Comparison of ENCODE assay signal across 1 cellular context in the genomic region with DNA sequence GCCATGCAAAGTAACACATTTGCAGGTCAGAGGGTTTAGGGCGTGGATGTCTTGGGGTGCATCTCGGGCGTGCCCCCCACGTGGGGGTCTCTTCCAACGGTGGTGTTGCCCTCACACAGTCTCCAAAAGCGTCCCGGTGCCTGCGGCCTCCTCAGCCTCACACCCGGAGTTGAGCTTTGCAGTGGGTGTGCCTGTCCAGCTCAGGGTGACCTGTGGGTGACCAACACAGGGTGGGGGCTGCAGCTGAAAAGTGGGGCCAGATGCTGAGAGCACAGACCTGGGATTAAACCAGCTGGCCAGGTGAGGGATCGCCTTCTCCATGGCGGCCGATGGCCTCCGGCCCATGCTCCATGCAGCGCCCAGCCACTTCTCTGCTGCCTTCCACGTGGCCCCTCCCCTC.
A peak's percentile ranks its signal among the peaks of the same experiment; 100 is the strongest.
TF ChIP-seq lines count a peak whose summit lies in the region.

No MANE protein-coding gene starts in this region.

TF ChIP-seq in HepG2, 621 proteins besides CTCF, POLR2A, EP300 and RAD21:
- TF ChIP-seq TFAP4 (IDR thresholded peaks at IDR 0.05; ENCODE audit: borderline replicate concordance, low read depth) (peak; percentile 33; the same call in 1 of the 2 replicates), TCF12 (IDR thresholded peaks at IDR 0.05) (no peak), TCF12 (CRISPR knock-in tag; IDR thresholded peaks at IDR 0.05) (no peak), ZNF891 (CRISPR knock-in tag; IDR thresholded peaks at IDR 0.05) (peak; percentile 42; the same call in 1 of the 2 replicates), ZNF646 (CRISPR knock-in tag; IDR thresholded peaks at IDR 0.05) (0 out of 2 replicates have a peak, but pooled peaks have one; percentile 34), ZNF562 (CRISPR knock-in tag; IDR thresholded peaks at IDR 0.05; ENCODE audit: borderline replicate concordance) (no peak), MAZ (IDR thresholded peaks at IDR 0.05; ENCODE audit: borderline replicate concordance, low read depth, low read length) (no peak), MAZ (CRISPR knock-in tag; IDR thresholded peaks at IDR 0.05; ENCODE audit: low read depth) (0 out of 2 replicates have a peak, but pooled peaks have one; percentile 10), ZNF709 (CRISPR knock-in tag; IDR thresholded peaks at IDR 0.05) (0 out of 2 replicates have a peak, but pooled peaks have one; percentile 47), ZNF350 (CRISPR knock-in tag; IDR thresholded peaks at IDR 0.05; ENCODE audit: borderline replicate concordance, low read depth) (0 out of 2 replicates have a peak, but pooled peaks have one; percentile 29), MLX (CRISPR knock-in tag; IDR thresholded peaks at IDR 0.05) (no peak), MTERF4 (CRISPR knock-in tag; IDR thresholded peaks at IDR 0.05) (0 out of 2 replicates have a peak, but pooled peaks have one; percentile 30), ZNF232 (CRISPR knock-in tag; IDR thresholded peaks at IDR 0.05; ENCODE audit: borderline replicate concordance) (no peak), FOXO4 (CRISPR knock-in tag; conservative IDR thresholded peaks at IDR 0.05) (0 out of 2 replicates have a peak, but pooled peaks have one; percentile 62), ZSCAN21 (CRISPR knock-in tag; IDR thresholded peaks at IDR 0.05; ENCODE audit: borderline replicate concordance) (0 out of 2 replicates have a peak, but pooled peaks have one; percentile 37), SRY (CRISPR knock-in tag; IDR thresholded peaks at IDR 0.05) (0 out of 2 replicates have a peak, but pooled peaks have one; percentile 23), SNAPC5 (CRISPR knock-in tag; IDR thresholded peaks at IDR 0.05; ENCODE audit: borderline replicate concordance) (no peak), NONO (IDR thresholded peaks at IDR 0.05) (no peak), NONO (CRISPR knock-in tag; conservative IDR thresholded peaks at IDR 0.05) (peak; percentile 3; the same call in 1 of the 2 replicates), ZSCAN20 (CRISPR knock-in tag; IDR thresholded peaks at IDR 0.05; ENCODE audit: borderline replicate concordance) (no peak), ZNF343 (CRISPR knock-in tag; IDR thresholded peaks at IDR 0.05) (no peak), SAP130 (CRISPR knock-in tag; IDR thresholded peaks at IDR 0.05; ENCODE audit: low read depth) (peak; percentile 28; the same call in 1 of the 2 replicates), ZNF883 (CRISPR knock-in tag; IDR thresholded peaks at IDR 0.05; ENCODE audit: not compliant biosample characterization) (no peak)
- TF ChIP-seq, protein P1, sequence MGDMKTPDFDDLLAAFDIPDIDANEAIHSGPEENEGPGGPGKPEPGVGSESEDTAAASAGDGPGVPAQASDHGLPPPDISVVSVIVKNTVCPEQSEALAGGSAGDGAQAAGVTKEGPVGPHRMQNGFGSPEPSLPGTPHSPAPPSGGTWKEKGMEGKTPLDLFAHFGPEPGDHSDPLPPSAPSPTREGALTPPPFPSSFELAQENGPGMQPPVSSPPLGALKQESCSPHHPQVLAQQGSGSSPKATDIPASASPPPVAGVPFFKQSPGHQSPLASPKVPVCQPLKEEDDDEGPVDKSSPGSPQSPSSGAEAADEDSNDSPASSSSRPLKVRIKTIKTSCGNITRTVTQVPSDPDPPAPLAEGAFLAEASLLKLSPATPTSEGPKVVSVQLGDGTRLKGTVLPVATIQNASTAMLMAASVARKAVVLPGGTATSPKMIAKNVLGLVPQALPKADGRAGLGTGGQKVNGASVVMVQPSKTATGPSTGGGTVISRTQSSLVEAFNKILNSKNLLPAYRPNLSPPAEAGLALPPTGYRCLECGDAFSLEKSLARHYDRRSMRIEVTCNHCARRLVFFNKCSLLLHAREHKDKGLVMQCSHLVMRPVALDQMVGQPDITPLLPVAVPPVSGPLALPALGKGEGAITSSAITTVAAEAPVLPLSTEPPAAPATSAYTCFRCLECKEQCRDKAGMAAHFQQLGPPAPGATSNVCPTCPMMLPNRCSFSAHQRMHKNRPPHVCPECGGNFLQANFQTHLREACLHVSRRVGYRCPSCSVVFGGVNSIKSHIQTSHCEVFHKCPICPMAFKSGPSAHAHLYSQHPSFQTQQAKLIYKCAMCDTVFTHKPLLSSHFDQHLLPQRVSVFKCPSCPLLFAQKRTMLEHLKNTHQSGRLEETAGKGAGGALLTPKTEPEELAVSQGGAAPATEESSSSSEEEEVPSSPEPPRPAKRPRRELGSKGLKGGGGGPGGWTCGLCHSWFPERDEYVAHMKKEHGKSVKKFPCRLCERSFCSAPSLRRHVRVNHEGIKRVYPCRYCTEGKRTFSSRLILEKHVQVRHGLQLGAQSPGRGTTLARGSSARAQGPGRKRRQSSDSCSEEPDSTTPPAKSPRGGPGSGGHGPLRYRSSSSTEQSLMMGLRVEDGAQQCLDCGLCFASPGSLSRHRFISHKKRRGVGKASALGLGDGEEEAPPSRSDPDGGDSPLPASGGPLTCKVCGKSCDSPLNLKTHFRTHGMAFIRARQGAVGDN (CRISPR knock-in tag; IDR thresholded peaks at IDR 0.05): peak; percentile 22
- TF ChIP-seq, protein P2, sequence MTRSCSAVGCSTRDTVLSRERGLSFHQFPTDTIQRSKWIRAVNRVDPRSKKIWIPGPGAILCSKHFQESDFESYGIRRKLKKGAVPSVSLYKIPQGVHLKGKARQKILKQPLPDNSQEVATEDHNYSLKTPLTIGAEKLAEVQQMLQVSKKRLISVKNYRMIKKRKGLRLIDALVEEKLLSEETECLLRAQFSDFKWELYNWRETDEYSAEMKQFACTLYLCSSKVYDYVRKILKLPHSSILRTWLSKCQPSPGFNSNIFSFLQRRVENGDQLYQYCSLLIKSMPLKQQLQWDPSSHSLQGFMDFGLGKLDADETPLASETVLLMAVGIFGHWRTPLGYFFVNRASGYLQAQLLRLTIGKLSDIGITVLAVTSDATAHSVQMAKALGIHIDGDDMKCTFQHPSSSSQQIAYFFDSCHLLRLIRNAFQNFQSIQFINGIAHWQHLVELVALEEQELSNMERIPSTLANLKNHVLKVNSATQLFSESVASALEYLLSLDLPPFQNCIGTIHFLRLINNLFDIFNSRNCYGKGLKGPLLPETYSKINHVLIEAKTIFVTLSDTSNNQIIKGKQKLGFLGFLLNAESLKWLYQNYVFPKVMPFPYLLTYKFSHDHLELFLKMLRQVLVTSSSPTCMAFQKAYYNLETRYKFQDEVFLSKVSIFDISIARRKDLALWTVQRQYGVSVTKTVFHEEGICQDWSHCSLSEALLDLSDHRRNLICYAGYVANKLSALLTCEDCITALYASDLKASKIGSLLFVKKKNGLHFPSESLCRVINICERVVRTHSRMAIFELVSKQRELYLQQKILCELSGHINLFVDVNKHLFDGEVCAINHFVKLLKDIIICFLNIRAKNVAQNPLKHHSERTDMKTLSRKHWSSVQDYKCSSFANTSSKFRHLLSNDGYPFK (CRISPR knock-in tag; IDR thresholded peaks at IDR 0.05; ENCODE audit: borderline replicate concordance): peak; percentile 23; the same call in 1 of the 2 replicates
- TF ChIP-seq, protein P3, sequence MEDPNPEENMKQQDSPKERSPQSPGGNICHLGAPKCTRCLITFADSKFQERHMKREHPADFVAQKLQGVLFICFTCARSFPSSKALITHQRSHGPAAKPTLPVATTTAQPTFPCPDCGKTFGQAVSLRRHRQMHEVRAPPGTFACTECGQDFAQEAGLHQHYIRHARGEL (CRISPR knock-in tag; IDR thresholded peaks at IDR 0.05): no peak
- TF ChIP-seq, protein P4, sequence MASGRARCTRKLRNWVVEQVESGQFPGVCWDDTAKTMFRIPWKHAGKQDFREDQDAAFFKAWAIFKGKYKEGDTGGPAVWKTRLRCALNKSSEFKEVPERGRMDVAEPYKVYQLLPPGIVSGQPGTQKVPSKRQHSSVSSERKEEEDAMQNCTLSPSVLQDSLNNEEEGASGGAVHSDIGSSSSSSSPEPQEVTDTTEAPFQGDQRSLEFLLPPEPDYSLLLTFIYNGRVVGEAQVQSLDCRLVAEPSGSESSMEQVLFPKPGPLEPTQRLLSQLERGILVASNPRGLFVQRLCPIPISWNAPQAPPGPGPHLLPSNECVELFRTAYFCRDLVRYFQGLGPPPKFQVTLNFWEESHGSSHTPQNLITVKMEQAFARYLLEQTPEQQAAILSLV (CRISPR knock-in tag; IDR thresholded peaks at IDR 0.05; ENCODE audit: borderline replicate concordance): 0 out of 2 replicates have a peak, but pooled peaks have one; percentile 21
